In genomic region chr10:115802911-115803310, GRCh38 we compare ENCODE assay signal across 20 cellular contexts.
A peak's percentile ranks its signal among the peaks of the same experiment; 100 is the strongest.
DNase-seq lines count a peak whose midpoint lies in the region; ATAC-seq, FAIRE-seq and TF ChIP-seq lines count a peak whose summit lies in the region.
"Had no signal": no experiment of that assay in that cellular context is flagged by ENCODE, and none has a peak within 500 bp of the region (broad histone marks: within the 10 kb centered on the region; RNA-seq: fewer than 3 reads in every experiment).

No MANE protein-coding gene starts in this region.

- H4K91ac ChIP-seq in IMR-90 (ENCODE audit: insufficient read depth, low read depth, low read length) = no peak overlapping the region

- no TSS peak for BruUV-seq in IMR-90 (replicated peaks; lab: Mats Ljungman, UMichigan)

- no peak overlapping the region for H4K8ac ChIP-seq in IMR-90 (ENCODE audit: low read depth in 2 of 2, low read length in 2 of 2)

- H3K36me3 ChIP-seq in IMR-90 (ENCODE audit: control insufficient read depth, insufficient read depth, low read length) (no peaks in the 10 kb centered on the region), Loucy (ENCODE audit: insufficient read depth, low read length) (no peaks in the 10 kb centered on the region), hepatocyte (replicated peaks; ENCODE audit: insufficient read depth, low read depth) (no peaks in the 10 kb centered on the region)
- H3K36me3 ChIP-seq: BLaER1, HAP-1 had no signal

- H3K4me3 ChIP-seq in IMR-90 (ENCODE audit: insufficient read depth, low read depth, low read length) = no peak overlapping the region
- H3K4me3 ChIP-seq in Loucy (ENCODE audit: low read length, poor library complexity, severe bottlenecking) = peak overlapping the region; percentile 12
- no peak overlapping the region for H3K4me3 ChIP-seq in hepatocyte
- H3K4me3 ChIP-seq: BLaER1, HAP-1 had no signal

- POLR2A ChIA-PET in IMR-90 (lab: Charles Lee; ENCODE audit: unreplicated experiment) = no interaction called here

- no peak overlapping the region for H2BK5ac ChIP-seq in IMR-90 (ENCODE audit: low read depth, low read length, poor library complexity, severe bottlenecking)

- peaks cover 7% of the 10 kb centered on the region for H3F3A ChIP-seq in Loucy (ENCODE audit: low read depth)

- H4K20me1 ChIP-seq in IMR-90 (ENCODE audit: insufficient read depth, low read length) (no peaks in the 10 kb centered on the region), Loucy (ENCODE audit: insufficient read depth, low read length, poor library complexity, severe bottlenecking) (no peaks in the 10 kb centered on the region), hepatocyte (ENCODE audit: insufficient read depth, poor library complexity, severe bottlenecking) (no peaks in the 10 kb centered on the region)
- H4K20me1 ChIP-seq: BLaER1 had no signal

- H3K9me3 ChIP-seq in IMR-90 (ENCODE audit: control insufficient read depth, insufficient read depth, low read length) = no peaks in the 10 kb centered on the region
- H3K9me3 ChIP-seq in Loucy (ENCODE audit: insufficient read depth, low read depth, low read length) = no peaks in the 10 kb centered on the region; the same call in 1 of the 2 replicates
- H3K9me3 ChIP-seq in hepatocyte (ENCODE audit: low read depth) = no peaks in the 10 kb centered on the region
- H3K9me3 ChIP-seq: BLaER1, Caco-2, HAP-1 had no signal

- H2BK20ac ChIP-seq in IMR-90 (ENCODE audit: low read depth, low read length) = 0 out of 2 replicates have a peak overlapping the region, but pooled peaks have one; percentile 45

- no peak overlapping the region for H3K56ac ChIP-seq in IMR-90 (ENCODE audit: extremely low read depth, insufficient read depth, low read length)

- H3K4me1 ChIP-seq in IMR-90 (ENCODE audit: control insufficient read depth, insufficient read depth, low read length) (no peaks in the 10 kb centered on the region), Loucy (ENCODE audit: insufficient read depth, low read length, poor library complexity, severe bottlenecking) (peaks cover 49% of the 10 kb centered on the region), hepatocyte (ENCODE audit: insufficient read depth) (no peaks in the 10 kb centered on the region)
- H3K4me1 ChIP-seq: Caco-2, HAP-1 had no signal

- ATAC-seq in IMR-90 (ENCODE audit: low read depth) (no peak), GM18858 (IDR thresholded peaks at IDR 0.05; ENCODE audit: unreplicated experiment) (no peak)
- ATAC-seq: CD8-positive, alpha-beta T cell had no signal

- H3K18ac ChIP-seq in IMR-90 (ENCODE audit: low read depth, low read length) = no peak overlapping the region

- in situ Hi-C loops in IMR-90 (cut with MboI; ENCODE audit: low sequenced_read_pairs) = no loop called here

- H3K9me1 ChIP-seq in IMR-90 (ENCODE audit: insufficient read depth, low read length) = no peaks in the 10 kb centered on the region

- no peak overlapping the region for H3K4ac ChIP-seq in IMR-90 (ENCODE audit: low read depth, low read length)

- no peak overlapping the region for H3K9ac ChIP-seq in IMR-90 (ENCODE audit: low read depth, low read length)
- H3K9ac ChIP-seq in Loucy (ENCODE audit: low read depth, low read length, poor library complexity, severe bottlenecking) = no peak overlapping the region
- H3K9ac ChIP-seq: BLaER1 had no signal

- peak; percentile 9 for FAIRE-seq in islet of Langerhans (lab: Jason Lieb, UNC)
- FAIRE-seq: G401.6, GM12892, GM19239, H54 had no signal

- CTCF ChIA-PET in IMR-90 (lab: Yijun Ruan, JAX) = no interaction called here

- H2AK9ac ChIP-seq in IMR-90 (replicated peaks; ENCODE audit: low read depth, low read length, poor library complexity) = no peak overlapping the region

- H2AFZ ChIP-seq in IMR-90 (replicated peaks; ENCODE audit: low read length, poor library complexity) = no peak overlapping the region
- H2AFZ ChIP-seq in Loucy (ENCODE audit: low read length) = no peak overlapping the region
- H2AFZ ChIP-seq in hepatocyte = no peak overlapping the region

- H2BK120ac ChIP-seq in IMR-90 (ENCODE audit: low read depth, low read length) = no peak overlapping the region

- no peaks in the 10 kb centered on the region for H3K9me2 ChIP-seq in Loucy (replicated peaks; ENCODE audit: low read depth, low read length)
- no peaks in the 10 kb centered on the region for H3K9me2 ChIP-seq in hepatocyte (replicated peaks; ENCODE audit: insufficient read depth)

- intact Hi-C loops in IMR-90 (cut with micrococcal nuclease) = no loop called here

- no peaks in the 10 kb centered on the region for H3K79me1 ChIP-seq in IMR-90 (ENCODE audit: low read depth in 1 of 2, low read length in 2 of 2)

- no peak overlapping the region for H3K23ac ChIP-seq in IMR-90 (ENCODE audit: low read depth, low read length)

- H3K4me2 ChIP-seq in IMR-90 (ENCODE audit: low read depth, low read length) (no peak overlapping the region), Loucy (ENCODE audit: low read depth, low read length, poor library complexity, severe bottlenecking) (peak overlapping the region; percentile 48), hepatocyte (no peak overlapping the region)
- H3K4me2 ChIP-seq: BLaER1 had no signal

- no peak overlapping the region for H2BK15ac ChIP-seq in IMR-90 (ENCODE audit: low read depth, low read length)

- H3K27ac ChIP-seq in IMR-90 (ENCODE audit: insufficient read depth, low read length) (no peak overlapping the region), hepatocyte (no peak overlapping the region)
- H3K27ac ChIP-seq: BLaER1, C4-2B had no signal

- no peak overlapping the region for H4K5ac ChIP-seq in IMR-90 (ENCODE audit: low read depth, low read length)

- no peak for TF ChIP-seq RAD21 in IMR-90 (IDR thresholded peaks at IDR 0.05; ENCODE audit: low read length)

- H3K27me3 ChIP-seq in IMR-90 (ENCODE audit: control insufficient read depth, insufficient read depth, low read length) = no peaks in the 10 kb centered on the region
- no peaks in the 10 kb centered on the region for H3K27me3 ChIP-seq in Loucy (ENCODE audit: insufficient read depth, low read length, poor library complexity, severe bottlenecking)
- no peaks in the 10 kb centered on the region for H3K27me3 ChIP-seq in hepatocyte
- H3K27me3 ChIP-seq: BLaER1 had no signal

- DNase-seq in IMR-90 (no peak), hepatocyte (ENCODE audit: low spot score) (no peak), KG1 (lab: John Stamatoyannopoulos, UW) (no peak)
- DNase-seq: Caco-2; CD4-positive, CD25-positive, alpha-beta regulatory T cell; CD8-positive, alpha-beta T cell; DMS153; DND-41; GOT3; HFFc6 had no signal

- TF ChIP-seq CTCF in IMR-90 (conservative IDR thresholded peaks at IDR 0.05; ENCODE audit: low read depth, low read length) (no peak), Loucy (conservative IDR thresholded peaks at IDR 0.05; ENCODE audit: low read length) (no peak), hepatocyte (IDR thresholded peaks at IDR 0.05; ENCODE audit: poor library complexity) (no peak)

- H3K14ac ChIP-seq in IMR-90 (replicated peaks; ENCODE audit: low read depth, low read length) = no peak overlapping the region

- dilution Hi-C loops in IMR-90 (cut with HindIII; ENCODE audit: low sequenced_read_pairs, unreplicated experiment) = no loop called here

- H3K79me2 ChIP-seq in Loucy (ENCODE audit: insufficient read depth, low read length) = no peaks in the 10 kb centered on the region
- no peaks in the 10 kb centered on the region for H3K79me2 ChIP-seq in hepatocyte

- TF ChIP-seq POLR2A in IMR-90 (IDR thresholded peaks at IDR 0.05; ENCODE audit: low read depth, low read length) = no peak

- no peak overlapping the region for H2AK5ac ChIP-seq in IMR-90 (ENCODE audit: low read depth, low read length)

TF ChIP-seq in IMR-90, 13 proteins besides CTCF, POLR2A, EP300 and RAD21:
- TF ChIP-seq, protein P1, sequence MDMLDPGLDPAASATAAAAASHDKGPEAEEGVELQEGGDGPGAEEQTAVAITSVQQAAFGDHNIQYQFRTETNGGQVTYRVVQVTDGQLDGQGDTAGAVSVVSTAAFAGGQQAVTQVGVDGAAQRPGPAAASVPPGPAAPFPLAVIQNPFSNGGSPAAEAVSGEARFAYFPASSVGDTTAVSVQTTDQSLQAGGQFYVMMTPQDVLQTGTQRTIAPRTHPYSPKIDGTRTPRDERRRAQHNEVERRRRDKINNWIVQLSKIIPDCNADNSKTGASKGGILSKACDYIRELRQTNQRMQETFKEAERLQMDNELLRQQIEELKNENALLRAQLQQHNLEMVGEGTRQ (IDR thresholded peaks at IDR 0.05; ENCODE audit: low read depth, low read length) = no peak
- TF ChIP-seq NFE2L2 (IDR thresholded peaks at IDR 0.05; ENCODE audit: low read depth, low read length) (no peak), FOS (IDR thresholded peaks at IDR 0.05; ENCODE audit: low read depth, low read length) (no peak), CHD1 (IDR thresholded peaks at IDR 0.05; ENCODE audit: low read depth, low read length) (no peak), BHLHE40 (IDR thresholded peaks at IDR 0.05; ENCODE audit: low read depth, low read length) (no peak), RCOR1 (IDR thresholded peaks at IDR 0.05; ENCODE audit: insufficient replicate concordance, low read length) (no peak), CEBPB (IDR thresholded peaks at IDR 0.05; ENCODE audit: low read depth, low read length) (no peak), MXI1 (IDR thresholded peaks at IDR 0.05; ENCODE audit: borderline replicate concordance, low read depth, low read length) (no peak), MAZ (IDR thresholded peaks at IDR 0.05; ENCODE audit: borderline replicate concordance, low read depth, low read length) (no peak), RFX5 (IDR thresholded peaks at IDR 0.05; ENCODE audit: low read depth, low read length) (no peak), MAFK (IDR thresholded peaks at IDR 0.05; ENCODE audit: low read depth, low read length) (no peak), SMC3 (IDR thresholded peaks at IDR 0.05; ENCODE audit: low read depth, low read length) (no peak)
- TF ChIP-seq, protein P2, sequence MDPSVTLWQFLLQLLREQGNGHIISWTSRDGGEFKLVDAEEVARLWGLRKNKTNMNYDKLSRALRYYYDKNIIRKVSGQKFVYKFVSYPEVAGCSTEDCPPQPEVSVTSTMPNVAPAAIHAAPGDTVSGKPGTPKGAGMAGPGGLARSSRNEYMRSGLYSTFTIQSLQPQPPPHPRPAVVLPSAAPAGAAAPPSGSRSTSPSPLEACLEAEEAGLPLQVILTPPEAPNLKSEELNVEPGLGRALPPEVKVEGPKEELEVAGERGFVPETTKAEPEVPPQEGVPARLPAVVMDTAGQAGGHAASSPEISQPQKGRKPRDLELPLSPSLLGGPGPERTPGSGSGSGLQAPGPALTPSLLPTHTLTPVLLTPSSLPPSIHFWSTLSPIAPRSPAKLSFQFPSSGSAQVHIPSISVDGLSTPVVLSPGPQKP (IDR thresholded peaks at IDR 0.05; ENCODE audit: borderline replicate concordance, low read depth, low read length) = no peak
